In the genomic region with DNA sequence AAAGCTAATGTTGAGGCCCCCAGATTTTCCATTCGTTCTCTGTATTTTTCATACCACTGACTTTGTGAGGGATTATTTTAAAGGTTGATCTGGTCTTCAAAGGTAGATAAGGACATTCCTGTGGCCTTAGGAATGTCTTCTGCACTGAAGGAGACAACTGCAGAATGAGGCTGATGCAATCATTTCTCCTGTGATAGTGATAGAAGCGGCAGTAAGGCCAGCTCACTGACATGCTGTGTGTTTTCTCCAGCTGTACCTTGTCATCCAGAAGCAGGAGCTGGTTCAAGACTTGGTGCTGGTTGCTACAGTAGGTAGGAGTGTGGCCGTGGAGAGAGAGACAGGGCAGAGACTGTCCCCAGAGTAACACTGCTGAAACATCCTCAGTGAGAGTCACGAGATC, we compare ENCODE assay signal across 16 cellular contexts. TPM values are rescaled to one million over a fixed set of nuclear protein-coding genes. Genes with fewer than 3 reads are reported as not detected.
DNase-seq lines count a peak whose midpoint lies in the region; ATAC-seq, FAIRE-seq and TF ChIP-seq lines count a peak whose summit lies in the region.
"Had no signal": no experiment of that assay in that cellular context is flagged by ENCODE, and none has a peak within 500 bp of the region (broad histone marks: within the 10 kb centered on the region; RNA-seq: fewer than 3 reads in every experiment).

No MANE protein-coding gene starts in this region.

- H3K36me3 ChIP-seq in Karpas-422 (ENCODE audit: insufficient read depth, low read length), result no peaks in the 10 kb centered on the region
- H3K36me3 ChIP-seq: cardiac muscle cell had no signal

- H4K20me1 ChIP-seq in Karpas-422 (ENCODE audit: insufficient read depth, low read depth, low read length), result no peaks in the 10 kb centered on the region

- in situ Hi-C loops in astrocyte of the spinal cord (cut with HindIII; ENCODE audit: low sequenced_read_pairs), result no loop called here

- no peak overlapping the region for H3K4me3 ChIP-seq in A549
- H3K4me3 ChIP-seq in Karpas-422 (ENCODE audit: low read length), result no peak overlapping the region
- no peak overlapping the region for H3K4me3 ChIP-seq in astrocyte of the spinal cord (ENCODE audit: low read depth, low read length)
- H3K4me3 ChIP-seq: cardiac muscle cell, testis had no signal

- H3K79me2 ChIP-seq in Karpas-422 (ENCODE audit: low read length), result no peaks in the 10 kb centered on the region

- CTCF ChIA-PET in A549 (lab: Yijun Ruan, JAX), result interaction anchor here (0.8 to 1.7 kb wide), 3 partner anchors 9 to 53 kb away, joined by 3 to 4 read pairs (median 3); partner anchors contain the start of gene DCBLD1

- H3K9me2 ChIP-seq in Karpas-422 (replicated peaks; ENCODE audit: insufficient read depth, low read length), result no peaks in the 10 kb centered on the region

- no peak for TF ChIP-seq CTCF in A549 (IDR thresholded peaks at IDR 0.05)
- TF ChIP-seq CTCF in astrocyte of the spinal cord (IDR thresholded peaks at IDR 0.05; ENCODE audit: low read depth, low read length), result no peak

- TF ChIP-seq RAD21 in A549 (conservative IDR thresholded peaks at IDR 0.05 in 1 of 2, IDR thresholded peaks at IDR 0.05 in 1 of 2), result no peak

- no peak for DNase-seq in A549 (ENCODE audit: low read depth in 1 of 2, low spot score in 1 of 2)
- DNase-seq in Karpas-422, result no peak
- peak; percentile 46 for DNase-seq in astrocyte of the spinal cord (ENCODE audit: low read depth, low spot score)
- DNase-seq in iris pigment epithelial cell (ENCODE audit: low read depth), result peak; percentile 75
- DNase-seq in HT-29 (ENCODE audit: low spot score), result no peak
- no peak for DNase-seq in NCI-H146 treated with DMSO at 0.1 percent for 48 hours (lab: John Stamatoyannopoulos, UW; ENCODE audit: unreplicated experiment)
- DNase-seq: activated CD4-positive, alpha-beta memory T cell treated with anti-CD3 and anti-CD28 coated beads, Interleukin-2, amount 10 ng/mL, durations not matched to agents 7 days and 5 days; activated T-cell treated with anti-CD3 and anti-CD28 coated beads, Interleukin-2, amount 50 U/mL, for 1 hour; C1 segment of cervical spinal cord; kidney; NCI-H187 treated with DMSO at 0.1 percent for 48 hours; testis had no signal

- WGBS in A549 (ENCODE audit: missing lambda C conversion rate), result 80% methylated on average over 4 of the region's 4 CpGs

- H3K4me2 ChIP-seq in A549 (peak overlapping the region; percentile 27; the same call in 2 of the 3 replicates), Karpas-422 (ENCODE audit: low read depth, low read length, poor library complexity, severe bottlenecking) (no peak overlapping the region)

- no peak overlapping the region; the same call in 1 of the 2 replicates for H3K9ac ChIP-seq in Karpas-422 (ENCODE audit: low read length)

- H3K27ac ChIP-seq in A549 (peak overlapping the region; percentile 69 to 80), Karpas-422 (ENCODE audit: low read length) (no peak overlapping the region)
- H3K27ac ChIP-seq: cardiac muscle cell, testis, VCaP had no signal

- POLR2A ChIA-PET in A549 (lab: Yijun Ruan, JAX), result no interaction called here

- ATAC-seq in A549 (peak; percentile 24 to 34; a peak in 1 of 6 replicates), HG03196 (IDR thresholded peaks at IDR 0.05; ENCODE audit: unreplicated experiment) (no peak), HG02763 (IDR thresholded peaks at IDR 0.05; ENCODE audit: unreplicated experiment) (no peak)

- TF ChIP-seq EP300 in A549 (IDR thresholded peaks at IDR 0.05), result no peak

- FAIRE-seq in A549 (lab: Jason Lieb, UNC), result no peak
- FAIRE-seq: kidney had no signal

- no peak for TF ChIP-seq POLR2A in A549 (IDR thresholded peaks at IDR 0.05; ENCODE audit: low read length)

- H3K9me3 ChIP-seq in A549, result no peaks in the 10 kb centered on the region
- no peaks in the 10 kb centered on the region for H3K9me3 ChIP-seq in Karpas-422 (ENCODE audit: low read length)
- H3K9me3 ChIP-seq: testis had no signal

- H2AFZ ChIP-seq in Karpas-422 (ENCODE audit: low read length), result peak overlapping the region; percentile 41; the same call in 1 of the 2 replicates

- 0 out of 2 replicates have a peak, but pooled peaks cover 4% of the 10 kb centered on the region for H3K27me3 ChIP-seq in Karpas-422 (ENCODE audit: low read length)
- H3K27me3 ChIP-seq: cardiac muscle cell, testis had no signal

- H3K4me1 ChIP-seq in A549, result peaks cover 53% of the 10 kb centered on the region
- no peaks in the 10 kb centered on the region for H3K4me1 ChIP-seq in Karpas-422 (ENCODE audit: low read length)
- H3K4me1 ChIP-seq: testis had no signal

TF ChIP-seq in A549, 52 proteins besides CTCF, POLR2A, EP300 and RAD21:
- TF ChIP-seq JUN (IDR thresholded peaks at IDR 0.05), result 0 out of 5 replicates have a peak, but pooled peaks of 1 of the 2 experiments have one; percentile 16
- no peak for TF ChIP-seq SREBF2 (IDR thresholded peaks at IDR 0.05)

RNA-seq across cellular contexts. Expression of gene DCBLD1, which starts 53.8 kb away (rescaled TPM):
- 39.3 and 49.1 TPM in 2 replicates for polyA plus RNA-seq in A549 (2011; rRNA removed)
- polyA plus RNA-seq in A549 (2012; cell fraction: cytosol; rRNA removed), result 14.1 and 18.1 TPM in 2 replicates
- 37.0 and 37.9 TPM in 2 replicates for polyA plus RNA-seq in A549 (2012; cell fraction: nucleus; rRNA removed)
- 48.0 to 60.4 TPM (median 58.4 TPM) in 3 replicates for polyA plus RNA-seq in A549 (2017; fragmentation: RNase III; extraction: RNeasy Plus Mini Kit Qiagen cat#74134 plus additional on column Dnase treatment)
- 31.1 and 35.7 TPM in 2 replicates for polyA minus RNA-seq in A549 (2011; rRNA and poly(A)+ RNA removed)
- total RNA-seq in Karpas-422 (2014; rRNA removed; shearing (Covaris generic); ENCODE audit: low replicate concordance), result not detected in 2 replicates
- total RNA-seq in HT-29 (2014; rRNA removed; shearing (Covaris generic)), result 18.8 and 24.4 TPM in 2 replicates

Comparison
In these comparisons a context has a peak if more than half of its experiments do, and no peak if none do; other contexts are left out.
1. ATAC-seq: peak in A549 (2 of 2); none in HG03196 (single experiment) and HG02763 (single experiment).
2. DNase-seq: peak in astrocyte of the spinal cord (single experiment) and iris pigment epithelial cell (single experiment); none in A549 (0 of 2), Karpas-422 (single experiment), HT-29 (single experiment) and NCI-H146 treated with DMSO at 0.1 percent for 48 hours (single experiment).
3. RNA of gene DCBLD1, which starts 53.8 kb away (total RNA-seq): 18.8 to 24.4 TPM in HT-29; not detected in Karpas-422; every median in the first group is over 10 times any median in the second.